ENCODE assay signal across 8 cellular contexts in genomic region chr19:3986260-3987041, GRCh38. TPM values are rescaled to one million over a fixed set of nuclear protein-coding genes. Genes with fewer than 3 reads are reported as not detected.
DNase-seq lines count a peak whose midpoint lies in the region; ATAC-seq and TF ChIP-seq lines count a peak whose summit lies in the region.

No MANE protein-coding gene starts in this region.

- H3K36me3 Mint-ChIP-seq in activated naive CD4-positive, alpha-beta T cell treated with anti-CD3 and anti-CD28 coated beads, Interleukin-2, amount 50 U/mL, for 24 hours: peaks cover 25% of the 10 kb centered on the region

- H3K27ac Mint-ChIP-seq in activated naive CD4-positive, alpha-beta T cell treated with anti-CD3 and anti-CD28 coated beads, Interleukin-2, amount 50 U/mL, for 24 hours: peak overlapping the region; percentile 89

- no peaks in the 10 kb centered on the region for H3K9me2 ChIP-seq in PC-3 (replicated peaks; ENCODE audit: low read length)

- CTCF ChIA-PET in PC-3 (lab: Charles Lee): no interaction called here

- intact Hi-C loops in PC-3 (cut with micrococcal nuclease): loop anchor here (5.0 kb wide), 2 partner anchors 216 to 224 kb away; partner anchors contain the start of genes APBA3 and MRPL54

- H3K9me3 ChIP-seq in PC-3 (ENCODE audit: low read length): no peaks in the 10 kb centered on the region

- POLR2A ChIA-PET in PC-3 (lab: Charles Lee; ENCODE audit: unreplicated experiment): no interaction called here

- peak overlapping the region; percentile 99 for H3K4me2 ChIP-seq in PC-3 (ENCODE audit: low read length)

- peak; percentile 61; the same call in 1 of the 2 replicates for TF ChIP-seq CTCF in LNCAP (IDR thresholded peaks at IDR 0.05)
- peak; percentile 62 for TF ChIP-seq CTCF in PC-3 (conservative IDR thresholded peaks at IDR 0.05; ENCODE audit: low read depth, low read length)

- H3K27me3 ChIP-seq in PC-3 (ENCODE audit: low read length): no peaks in the 10 kb centered on the region

- H3K27ac ChIP-seq in PC-3 (ENCODE audit: low read length): peak overlapping the region; percentile 17

- DNase-seq in DMS79 (lab: John Stamatoyannopoulos, UW) (peak; percentile 79), PC-3 (peak; percentile 74), globus pallidus (ENCODE audit: low spot score) (peak; percentile 85), occipital lobe (lab: John Stamatoyannopoulos, UW) (peak; percentile 60)

- H4K20me1 ChIP-seq in PC-3 (ENCODE audit: low read length): peaks cover 37% of the 10 kb centered on the region

- peak overlapping the region; percentile 97 for H3K4me3 ChIP-seq in PC-3 (ENCODE audit: low read length)

- no peaks in the 10 kb centered on the region for H3K9me3 Mint-ChIP-seq in activated naive CD4-positive, alpha-beta T cell treated with anti-CD3 and anti-CD28 coated beads, Interleukin-2, amount 50 U/mL, for 24 hours

- H3K4me1 ChIP-seq in PC-3 (ENCODE audit: insufficient read depth, low read length): peaks cover 20% of the 10 kb centered on the region

- peaks cover 34% of the 10 kb centered on the region for H3K36me3 ChIP-seq in PC-3 (ENCODE audit: low read depth, low read length)

- H3K79me2 ChIP-seq in PC-3 (ENCODE audit: low read length): peaks cover 39% of the 10 kb centered on the region

- H3K4me3 Mint-ChIP-seq in activated naive CD4-positive, alpha-beta T cell treated with anti-CD3 and anti-CD28 coated beads, Interleukin-2, amount 50 U/mL, for 24 hours: peak overlapping the region; percentile 98

- H2AFZ ChIP-seq in PC-3 (ENCODE audit: low read length): peak overlapping the region; percentile 88

- no TSS peak for BruUV-seq in PC-3 (replicated peaks; lab: Mats Ljungman, UMichigan)

- H3F3A ChIP-seq in PC-3 (ENCODE audit: low read length, unreplicated experiment): peaks cover 4% of the 10 kb centered on the region

- peaks cover 46% of the 10 kb centered on the region for H3K4me1 Mint-ChIP-seq in activated naive CD4-positive, alpha-beta T cell treated with anti-CD3 and anti-CD28 coated beads, Interleukin-2, amount 50 U/mL, for 24 hours

- H3K9ac ChIP-seq in PC-3 (ENCODE audit: low read length): peak overlapping the region; percentile 12; the same call in 1 of the 2 replicates

- H3K27me3 Mint-ChIP-seq in activated naive CD4-positive, alpha-beta T cell treated with anti-CD3 and anti-CD28 coated beads, Interleukin-2, amount 50 U/mL, for 24 hours: no peaks in the 10 kb centered on the region

- peak; percentile 44 for ATAC-seq in PC-3
- ATAC-seq in GM21737 (IDR thresholded peaks at IDR 0.05; ENCODE audit: unreplicated experiment): no peak
- no peak for ATAC-seq in GM18520 (IDR thresholded peaks at IDR 0.05; ENCODE audit: unreplicated experiment)

RNA-seq across cellular contexts. Expression of gene EEF2, which starts 1.2 kb away (rescaled TPM):
- total RNA-seq in PC-3 (2014; rRNA removed) (1,124 and 1,170 TPM in 2 replicates), occipital lobe (2,019 TPM)

RNA-seq across cellular contexts. Expression of gene DAPK3, which starts 15.6 kb away (rescaled TPM):
- total RNA-seq in PC-3 (2014; rRNA removed) (94.2 and 155 TPM in 2 replicates), occipital lobe (51.3 TPM)

RNA-seq across cellular contexts. Expression of gene PIAS4, which starts 21.1 kb away (rescaled TPM):
- 21.0 and 26.5 TPM in 2 replicates for total RNA-seq in PC-3 (2014; rRNA removed)
- 22.5 TPM for total RNA-seq in occipital lobe

RNA-seq across cellular contexts. Expression of gene NMRK2, which starts 53.6 kb away (rescaled TPM):
- total RNA-seq in PC-3 (2014; rRNA removed): not detected in 2 replicates
- not detected for total RNA-seq in occipital lobe
